ENCODE assay signal across 28 cellular contexts in the genomic region with DNA sequence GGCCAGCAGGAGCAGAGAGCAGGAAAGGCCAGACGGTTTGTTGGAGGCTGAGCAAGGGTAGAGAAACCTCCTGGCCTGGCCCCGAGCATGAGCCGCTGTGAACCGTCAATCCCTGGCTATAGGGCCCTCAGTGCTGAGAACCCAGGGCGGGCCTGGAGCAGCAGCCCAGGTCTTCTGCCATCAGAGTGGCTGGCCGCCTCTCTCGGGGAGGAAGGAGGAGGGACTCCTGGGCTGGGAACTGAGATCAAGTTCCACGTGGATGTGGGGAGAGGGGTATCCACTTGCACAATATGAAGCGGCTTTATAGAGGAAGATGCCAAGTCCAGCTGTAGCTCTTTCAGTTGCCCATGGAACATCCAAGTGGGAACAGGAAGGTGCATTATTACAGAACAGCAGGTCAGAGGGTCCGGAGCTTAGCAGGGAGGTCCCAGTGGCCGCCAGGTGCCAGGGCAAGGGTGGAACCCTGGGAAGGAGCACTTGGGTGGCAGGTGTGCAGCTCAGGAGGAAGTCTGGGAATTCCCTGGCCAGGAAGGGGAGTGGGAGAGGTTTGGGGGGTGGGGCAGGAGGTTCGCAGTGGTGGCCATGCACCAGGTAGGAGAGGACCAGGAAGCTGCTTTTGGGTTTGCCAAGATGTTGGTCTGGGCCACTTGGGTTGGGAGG.
"Had no signal": no experiment of that assay in that cellular context is flagged by ENCODE, and none has a peak within 500 bp of the region (broad histone marks: within the 10 kb centered on the region; RNA-seq: fewer than 3 reads in every experiment).

No MANE protein-coding gene starts in this region.

- H3K27ac ChIP-seq: colonic mucosa, esophagus squamous epithelium, heart right ventricle, left lung, ovary, right lobe of liver, thoracic aorta, transverse colon, upper lobe of right lung, uterus had no signal

- H3K4me1 ChIP-seq: colonic mucosa, esophagus squamous epithelium, heart right ventricle, left lung, right lobe of liver, transverse colon, upper lobe of right lung, uterus had no signal

- H3K36me3 ChIP-seq: colonic mucosa, esophagus squamous epithelium, heart right ventricle, left lung, ovary, right lobe of liver, thoracic aorta, transverse colon, upper lobe of right lung, uterus had no signal

- H3K9me3 ChIP-seq: colonic mucosa, esophagus squamous epithelium, heart right ventricle, left lung, ovary, right lobe of liver, thoracic aorta, transverse colon, upper lobe of right lung, uterus had no signal

- H3K4me1 Mint-ChIP-seq: immature natural killer cell had no signal

- ATAC-seq: heart right ventricle; left lung; naive thymus-derived CD4-positive, alpha-beta T cell; stimulated activated naive B cell treated with anti-CD40 and anti-IgM and Interleukin-4, amounts not matched to agents 10 μg/mL and 1 μg/mL and 100 μg/mL, for 72 hours; upper lobe of right lung had no signal

- H3K9me3 Mint-ChIP-seq: immature natural killer cell; nephron; stimulated activated naive CD8-positive, alpha-beta T cell treated with anti-CD3 and anti-CD28 coated beads, Interleukin-15, Interleukin-2, amounts not matched to agents 100 ng/mL and 50 ng/mL, for 24 hours had no signal

- H3K27ac Mint-ChIP-seq: immature natural killer cell; naive thymus-derived CD4-positive, alpha-beta T cell; progenitor cell of endocrine pancreas; stimulated activated naive B cell treated with anti-CD40 and anti-IgM and Interleukin-4, amounts not matched to agents 10 μg/mL and 1 μg/mL and 100 μg/mL, for 72 hours; stimulated activated naive CD8-positive, alpha-beta T cell treated with anti-CD3 and anti-CD28 coated beads, Interleukin-15, Interleukin-2, amounts not matched to agents 100 ng/mL and 50 ng/mL, for 24 hours had no signal

- DNase-seq: colonic mucosa; dermis blood vessel endothelial cell; effector memory CD4-positive, alpha-beta T cell; erythroblast; esophagus squamous epithelium; foreskin melanocyte; glutamatergic neuron; heart right ventricle; hippocampal formation; immature natural killer cell; left lung; mesenchymal stem cell; midbrain; naive thymus-derived CD4-positive, alpha-beta T cell; occipital lobe; ovary; right lobe of liver; small intestine; stimulated activated CD4-positive, alpha-beta T cell treated with anti-CD3 and anti-CD28 coated beads, Interleukin-15, amount 100 ng/mL, for 24 hours; stimulated activated CD4-positive, alpha-beta T cell treated with anti-CD3 and anti-CD28 coated beads, Interleukin-2, amount 100 ng/mL, for 48 hours; stimulated activated naive B cell treated with anti-CD40 and anti-IgM and Interleukin-4, amounts not matched to agents 10 μg/mL and 1 μg/mL and 100 μg/mL, for 72 hours; transverse colon; upper lobe of right lung; uterus had no signal

- H3K4me3 ChIP-seq: colonic mucosa, esophagus squamous epithelium, heart right ventricle, left lung, ovary, right lobe of liver, thoracic aorta, transverse colon, upper lobe of right lung, uterus had no signal

- H3K4me3 Mint-ChIP-seq: immature natural killer cell; naive thymus-derived CD4-positive, alpha-beta T cell; nephron; stimulated activated naive B cell treated with anti-CD40 and anti-IgM and Interleukin-4, amounts not matched to agents 10 μg/mL and 1 μg/mL and 100 μg/mL, for 72 hours; stimulated activated naive CD8-positive, alpha-beta T cell treated with anti-CD3 and anti-CD28 coated beads, Interleukin-15, Interleukin-2, amounts not matched to agents 100 ng/mL and 50 ng/mL, for 24 hours had no signal

- H3K36me3 Mint-ChIP-seq: immature natural killer cell; naive thymus-derived CD4-positive, alpha-beta T cell; stimulated activated naive B cell treated with anti-CD40 and anti-IgM and Interleukin-4, amounts not matched to agents 10 μg/mL and 1 μg/mL and 100 μg/mL, for 72 hours had no signal

- H3K27me3 ChIP-seq: colonic mucosa, ovary, right lobe of liver, upper lobe of right lung, uterus had no signal
